8 cellular contexts compared by ENCODE assay signal in genomic region chr5:149549461-149550266, GRCh38. TPM values are rescaled to one million over a fixed set of nuclear protein-coding genes. Genes with fewer than 3 reads are reported as not detected.
A peak's percentile ranks its signal among the peaks of the same experiment; 100 is the strongest.
DNase-seq lines count a peak whose midpoint lies in the region; ATAC-seq and TF ChIP-seq lines count a peak whose summit lies in the region.

No MANE protein-coding gene starts in this region.

- no peaks in the 10 kb centered on the region for H3K27me3 Mint-ChIP-seq in activated naive CD8-positive, alpha-beta T cell

- BruUV-seq in PC-9 (replicated peaks; lab: Mats Ljungman, UMichigan): no TSS peak

- no peaks in the 10 kb centered on the region for H3K9me3 Mint-ChIP-seq in activated naive CD8-positive, alpha-beta T cell (ENCODE audit: low read depth)

- H4K20me1 ChIP-seq in PC-9 (ENCODE audit: insufficient read depth): peaks cover 41% of the 10 kb centered on the region

- peak overlapping the region; percentile 98 for H3K4me3 Mint-ChIP-seq in activated naive CD8-positive, alpha-beta T cell

- no peaks in the 10 kb centered on the region for H3K27me3 ChIP-seq in PC-9 (ENCODE audit: insufficient read depth, low read depth)

- intact Hi-C loops in PC-9 (cut with micrococcal nuclease; ENCODE audit: unreplicated experiment): loop anchor here (2.0 kb wide), 1 partner anchor 65 kb away; no protein-coding TSS in a partner anchor

- H3K4me1 ChIP-seq in PC-9 (replicated peaks; ENCODE audit: insufficient read depth): peaks cover 63% of the 10 kb centered on the region

- H3K27ac ChIP-seq in PC-9: peak overlapping the region; percentile 86

- ATAC-seq in GM18861 (IDR thresholded peaks at IDR 0.05; ENCODE audit: unreplicated experiment) (peak; percentile 19), HG03469 (IDR thresholded peaks at IDR 0.05; ENCODE audit: unreplicated experiment) (peak; percentile 26)

- H3K9me2 ChIP-seq in PC-9 (ENCODE audit: insufficient read depth): no peaks in the 10 kb centered on the region

- H3F3A ChIP-seq in PC-9 (ENCODE audit: insufficient read depth, low read depth): peaks cover 62% of the 10 kb centered on the region

- peak overlapping the region; percentile 82 for H3K4me3 ChIP-seq in PC-9

- DNase-seq in Ammon's horn (ENCODE audit: low spot score): peak; percentile 49
- no peak for DNase-seq in PC-9
- DNase-seq in hippocampal formation (lab: John Stamatoyannopoulos, UW): peak; percentile 33 to 40
- DNase-seq in retina: peak; percentile 72
- DNase-seq in NCI-H2107 treated with DMSO at 0.1 percent for 48 hours (lab: John Stamatoyannopoulos, UW; ENCODE audit: unreplicated experiment): no peak

- peaks cover 19% of the 10 kb centered on the region for H3K36me3 Mint-ChIP-seq in activated naive CD8-positive, alpha-beta T cell

- H3K27ac Mint-ChIP-seq in activated naive CD8-positive, alpha-beta T cell: peak overlapping the region; percentile 99

- TF ChIP-seq CTCF in PC-9 (conservative IDR thresholded peaks at IDR 0.05): no peak

- POLR2A ChIA-PET in PC-9 (lab: Charles Lee; ENCODE audit: unreplicated experiment): interaction anchor here (0.6 to 0.7 kb wide), 4 partner anchors 13 to 413 kb away, joined by 3 to 11 read pairs (median 3); no protein-coding TSS in a partner anchor

- no peak overlapping the region for H2AFZ ChIP-seq in PC-9

- peaks cover 89% of the 10 kb centered on the region for H3K79me2 ChIP-seq in PC-9 (ENCODE audit: low read depth)

- H3K4me1 Mint-ChIP-seq in activated naive CD8-positive, alpha-beta T cell (ENCODE audit: low read depth): peaks cover 40% of the 10 kb centered on the region

- CTCF ChIA-PET in PC-9 (lab: Charles Lee): interaction anchor here (0.9 kb wide), 1 partner anchor 104 kb away, joined by 4 read pairs; no protein-coding TSS in a partner anchor

- H3K9me3 ChIP-seq in PC-9 (ENCODE audit: insufficient read depth, low read depth): no peaks in the 10 kb centered on the region

- H3K4me2 ChIP-seq in PC-9: peak overlapping the region; percentile 96

- H3K36me3 ChIP-seq in PC-9 (ENCODE audit: low read depth): peaks cover 49% of the 10 kb centered on the region

RNA-seq across cellular contexts. Expression of gene CSNK1A1, which starts 1.6 kb away (rescaled TPM):
- total RNA-seq in PC-9 (2021): 300 and 334 TPM in 2 replicates

RNA-seq across cellular contexts. Expression of gene ARHGEF37, which starts 31.6 kb away (rescaled TPM):
- 5.5 and 8.6 TPM in 2 replicates for total RNA-seq in PC-9 (2021)

Comparison
In these comparisons a context has a peak if more than half of its experiments do, and no peak if none do; other contexts are left out.
1. DNase-seq: peak in Ammon's horn (single experiment), hippocampal formation (2 of 2) and retina (single experiment); none in PC-9 (0 of 2) and NCI-H2107 treated with DMSO at 0.1 percent for 48 hours (single experiment).